In the genomic region with DNA sequence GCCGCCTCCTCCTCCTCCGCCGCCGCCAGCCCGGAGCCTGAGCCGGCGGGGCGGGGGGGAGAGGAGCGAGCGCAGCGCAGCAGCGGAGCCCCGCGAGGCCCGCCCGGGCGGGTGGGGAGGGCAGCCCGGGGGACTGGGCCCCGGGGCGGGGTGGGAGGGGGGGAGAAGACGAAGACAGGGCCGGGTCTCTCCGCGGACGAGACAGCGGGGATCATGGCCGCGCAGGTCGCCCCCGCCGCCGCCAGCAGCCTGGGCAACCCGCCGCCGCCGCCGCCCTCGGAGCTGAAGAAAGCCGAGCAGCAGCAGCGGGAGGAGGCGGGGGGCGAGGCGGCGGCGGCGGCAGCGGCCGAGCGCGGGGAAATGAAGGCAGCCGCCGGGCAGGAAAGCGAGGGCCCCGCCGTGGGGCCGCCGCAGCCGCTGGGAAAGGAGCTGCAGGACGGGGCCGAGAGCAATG, we compare ENCODE assay signal across 2 cellular contexts.
TF ChIP-seq lines count a peak whose summit lies in the region.

No MANE protein-coding gene starts in this region.

TF ChIP-seq in H1, 55 proteins besides CTCF, POLR2A, EP300 and RAD21:
- TF ChIP-seq GTF2F1 (IDR thresholded peaks at IDR 0.05; ENCODE audit: borderline replicate concordance, low read depth, low read length) (no peak), TCF12 (IDR thresholded peaks at IDR 0.05; ENCODE audit: low read depth, low read length) (no peak), JUND (IDR thresholded peaks at IDR 0.05; ENCODE audit: low read length) (no peak), SUZ12 (IDR thresholded peaks at IDR 0.05; ENCODE audit: low read length) (no peak), YY1 (IDR thresholded peaks at IDR 0.05; ENCODE audit: low read depth, low read length) (no peak), KDM1A (IDR thresholded peaks at IDR 0.05; ENCODE audit: borderline replicate concordance, low read length) (no peak), SIX5 (IDR thresholded peaks at IDR 0.05; ENCODE audit: low read depth, low read length) (no peak), POU5F1 (IDR thresholded peaks at IDR 0.05; ENCODE audit: low read depth, low read length) (no peak), TAF7 (optimal IDR thresholded peaks at IDR 0.05; ENCODE audit: borderline replicate concordance, low read depth, low read length) (no peak), EZH2 (IDR thresholded peaks at IDR 0.05; ENCODE audit: low read depth, low read length, severe bottlenecking) (no peak)
- TF ChIP-seq, protein P1, sequence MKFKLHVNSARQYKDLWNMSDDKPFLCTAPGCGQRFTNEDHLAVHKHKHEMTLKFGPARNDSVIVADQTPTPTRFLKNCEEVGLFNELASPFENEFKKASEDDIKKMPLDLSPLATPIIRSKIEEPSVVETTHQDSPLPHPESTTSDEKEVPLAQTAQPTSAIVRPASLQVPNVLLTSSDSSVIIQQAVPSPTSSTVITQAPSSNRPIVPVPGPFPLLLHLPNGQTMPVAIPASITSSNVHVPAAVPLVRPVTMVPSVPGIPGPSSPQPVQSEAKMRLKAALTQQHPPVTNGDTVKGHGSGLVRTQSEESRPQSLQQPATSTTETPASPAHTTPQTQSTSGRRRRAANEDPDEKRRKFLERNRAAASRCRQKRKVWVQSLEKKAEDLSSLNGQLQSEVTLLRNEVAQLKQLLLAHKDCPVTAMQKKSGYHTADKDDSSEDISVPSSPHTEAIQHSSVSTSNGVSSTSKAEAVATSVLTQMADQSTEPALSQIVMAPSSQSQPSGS (IDR thresholded peaks at IDR 0.05; ENCODE audit: low read length): no peak

TF ChIP-seq in neural cell, 6 proteins besides CTCF, POLR2A, EP300 and RAD21 (continued from another document):
- TF ChIP-seq, protein P2, sequence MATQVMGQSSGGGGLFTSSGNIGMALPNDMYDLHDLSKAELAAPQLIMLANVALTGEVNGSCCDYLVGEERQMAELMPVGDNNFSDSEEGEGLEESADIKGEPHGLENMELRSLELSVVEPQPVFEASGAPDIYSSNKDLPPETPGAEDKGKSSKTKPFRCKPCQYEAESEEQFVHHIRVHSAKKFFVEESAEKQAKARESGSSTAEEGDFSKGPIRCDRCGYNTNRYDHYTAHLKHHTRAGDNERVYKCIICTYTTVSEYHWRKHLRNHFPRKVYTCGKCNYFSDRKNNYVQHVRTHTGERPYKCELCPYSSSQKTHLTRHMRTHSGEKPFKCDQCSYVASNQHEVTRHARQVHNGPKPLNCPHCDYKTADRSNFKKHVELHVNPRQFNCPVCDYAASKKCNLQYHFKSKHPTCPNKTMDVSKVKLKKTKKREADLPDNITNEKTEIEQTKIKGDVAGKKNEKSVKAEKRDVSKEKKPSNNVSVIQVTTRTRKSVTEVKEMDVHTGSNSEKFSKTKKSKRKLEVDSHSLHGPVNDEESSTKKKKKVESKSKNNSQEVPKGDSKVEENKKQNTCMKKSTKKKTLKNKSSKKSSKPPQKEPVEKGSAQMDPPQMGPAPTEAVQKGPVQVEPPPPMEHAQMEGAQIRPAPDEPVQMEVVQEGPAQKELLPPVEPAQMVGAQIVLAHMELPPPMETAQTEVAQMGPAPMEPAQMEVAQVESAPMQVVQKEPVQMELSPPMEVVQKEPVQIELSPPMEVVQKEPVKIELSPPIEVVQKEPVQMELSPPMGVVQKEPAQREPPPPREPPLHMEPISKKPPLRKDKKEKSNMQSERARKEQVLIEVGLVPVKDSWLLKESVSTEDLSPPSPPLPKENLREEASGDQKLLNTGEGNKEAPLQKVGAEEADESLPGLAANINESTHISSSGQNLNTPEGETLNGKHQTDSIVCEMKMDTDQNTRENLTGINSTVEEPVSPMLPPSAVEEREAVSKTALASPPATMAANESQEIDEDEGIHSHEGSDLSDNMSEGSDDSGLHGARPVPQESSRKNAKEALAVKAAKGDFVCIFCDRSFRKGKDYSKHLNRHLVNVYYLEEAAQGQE (IDR thresholded peaks at IDR 0.05; ENCODE audit: borderline replicate concordance): no peak
- no peak for TF ChIP-seq POLR2AphosphoS5 (IDR thresholded peaks at IDR 0.05)
- TF ChIP-seq SMC3 (conservative IDR thresholded peaks at IDR 0.05; ENCODE audit: poor library complexity): no peak
- TF ChIP-seq EZH2 (IDR thresholded peaks at IDR 0.05; ENCODE audit: borderline replicate concordance, insufficient read depth, low read length, poor library complexity, severe bottlenecking): no peak
- TF ChIP-seq TAF1 (IDR thresholded peaks at IDR 0.05; ENCODE audit: low read depth): no peak
